1 cellular context compared by ENCODE assay signal in the genomic region with DNA sequence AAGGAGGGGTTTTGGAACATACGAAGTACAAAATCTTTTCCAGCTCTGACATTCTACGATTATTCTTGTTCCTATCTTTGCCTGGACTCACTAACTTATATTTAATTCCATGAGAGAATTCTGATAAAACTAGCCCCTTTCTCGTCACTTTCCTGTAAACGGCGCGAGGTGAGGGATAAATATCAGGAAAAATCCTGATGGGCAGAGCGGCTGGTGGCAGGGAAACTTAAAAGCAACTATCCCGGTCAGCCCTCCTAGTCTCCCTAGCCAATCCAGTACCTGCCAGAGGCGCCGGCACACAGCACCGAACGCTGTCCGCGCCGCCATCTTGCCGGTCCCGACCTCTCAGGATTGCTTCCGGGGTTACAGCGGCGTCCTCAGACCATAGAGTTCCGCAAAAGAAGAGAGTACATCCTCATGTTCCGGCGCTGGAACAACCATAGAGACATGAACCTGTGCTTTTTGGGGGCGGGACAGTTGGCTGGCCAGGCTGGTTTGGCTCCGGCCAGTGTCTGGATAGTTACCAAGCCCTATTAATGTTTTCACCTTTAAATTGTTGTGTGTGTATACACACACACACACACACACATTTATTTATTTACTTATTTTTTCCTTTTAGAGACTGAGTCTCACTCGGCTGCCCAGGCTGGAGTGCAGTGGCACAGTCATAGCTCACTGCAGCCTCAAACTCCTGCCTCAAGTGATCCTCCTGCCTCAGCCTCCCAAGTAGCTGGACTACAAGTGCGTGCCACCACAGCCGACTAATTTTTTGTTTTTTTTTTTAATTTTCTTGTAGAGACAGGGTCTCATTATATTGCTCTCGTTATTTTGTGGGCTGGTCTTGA.
TF ChIP-seq lines count a peak whose summit lies in the region.

A gene (minus strand): TSS at position 339 of the 845 bp plus-strand sequence. CDS start 12 bp downstream, at position 327.

TF ChIP-seq in HepG2, 621 proteins besides CTCF, POLR2A, EP300 and RAD21 (continued from another document and continues in another):
- TF ChIP-seq, protein P1, sequence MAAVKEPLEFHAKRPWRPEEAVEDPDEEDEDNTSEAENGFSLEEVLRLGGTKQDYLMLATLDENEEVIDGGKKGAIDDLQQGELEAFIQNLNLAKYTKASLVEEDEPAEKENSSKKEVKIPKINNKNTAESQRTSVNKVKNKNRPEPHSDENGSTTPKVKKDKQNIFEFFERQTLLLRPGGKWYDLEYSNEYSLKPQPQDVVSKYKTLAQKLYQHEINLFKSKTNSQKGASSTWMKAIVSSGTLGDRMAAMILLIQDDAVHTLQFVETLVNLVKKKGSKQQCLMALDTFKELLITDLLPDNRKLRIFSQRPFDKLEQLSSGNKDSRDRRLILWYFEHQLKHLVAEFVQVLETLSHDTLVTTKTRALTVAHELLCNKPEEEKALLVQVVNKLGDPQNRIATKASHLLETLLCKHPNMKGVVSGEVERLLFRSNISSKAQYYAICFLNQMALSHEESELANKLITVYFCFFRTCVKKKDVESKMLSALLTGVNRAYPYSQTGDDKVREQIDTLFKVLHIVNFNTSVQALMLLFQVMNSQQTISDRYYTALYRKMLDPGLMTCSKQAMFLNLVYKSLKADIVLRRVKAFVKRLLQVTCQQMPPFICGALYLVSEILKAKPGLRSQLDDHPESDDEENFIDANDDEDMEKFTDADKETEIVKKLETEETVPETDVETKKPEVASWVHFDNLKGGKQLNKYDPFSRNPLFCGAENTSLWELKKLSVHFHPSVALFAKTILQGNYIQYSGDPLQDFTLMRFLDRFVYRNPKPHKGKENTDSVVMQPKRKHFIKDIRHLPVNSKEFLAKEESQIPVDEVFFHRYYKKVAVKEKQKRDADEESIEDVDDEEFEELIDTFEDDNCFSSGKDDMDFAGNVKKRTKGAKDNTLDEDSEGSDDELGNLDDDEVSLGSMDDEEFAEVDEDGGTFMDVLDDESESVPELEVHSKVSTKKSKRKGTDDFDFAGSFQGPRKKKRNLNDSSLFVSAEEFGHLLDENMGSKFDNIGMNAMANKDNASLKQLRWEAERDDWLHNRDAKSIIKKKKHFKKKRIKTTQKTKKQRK (IDR thresholded peaks at IDR 0.05; ENCODE audit: low read length): no peak
- no peak for TF ChIP-seq ZNF550 (CRISPR knock-in tag; IDR thresholded peaks at IDR 0.05; ENCODE audit: borderline replicate concordance)
- TF ChIP-seq, protein P2, sequence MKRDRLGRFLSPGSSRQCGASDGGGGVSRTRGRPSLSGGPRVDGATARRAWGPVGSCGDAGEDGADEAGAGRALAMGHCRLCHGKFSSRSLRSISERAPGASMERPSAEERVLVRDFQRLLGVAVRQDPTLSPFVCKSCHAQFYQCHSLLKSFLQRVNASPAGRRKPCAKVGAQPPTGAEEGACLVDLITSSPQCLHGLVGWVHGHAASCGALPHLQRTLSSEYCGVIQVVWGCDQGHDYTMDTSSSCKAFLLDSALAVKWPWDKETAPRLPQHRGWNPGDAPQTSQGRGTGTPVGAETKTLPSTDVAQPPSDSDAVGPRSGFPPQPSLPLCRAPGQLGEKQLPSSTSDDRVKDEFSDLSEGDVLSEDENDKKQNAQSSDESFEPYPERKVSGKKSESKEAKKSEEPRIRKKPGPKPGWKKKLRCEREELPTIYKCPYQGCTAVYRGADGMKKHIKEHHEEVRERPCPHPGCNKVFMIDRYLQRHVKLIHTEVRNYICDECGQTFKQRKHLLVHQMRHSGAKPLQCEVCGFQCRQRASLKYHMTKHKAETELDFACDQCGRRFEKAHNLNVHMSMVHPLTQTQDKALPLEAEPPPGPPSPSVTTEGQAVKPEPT (CRISPR knock-in tag; IDR thresholded peaks at IDR 0.05; ENCODE audit: low read depth): no peak
- TF ChIP-seq GLI4 (CRISPR knock-in tag; IDR thresholded peaks at IDR 0.05; ENCODE audit: borderline replicate concordance): no peak
- TF ChIP-seq, protein P3, sequence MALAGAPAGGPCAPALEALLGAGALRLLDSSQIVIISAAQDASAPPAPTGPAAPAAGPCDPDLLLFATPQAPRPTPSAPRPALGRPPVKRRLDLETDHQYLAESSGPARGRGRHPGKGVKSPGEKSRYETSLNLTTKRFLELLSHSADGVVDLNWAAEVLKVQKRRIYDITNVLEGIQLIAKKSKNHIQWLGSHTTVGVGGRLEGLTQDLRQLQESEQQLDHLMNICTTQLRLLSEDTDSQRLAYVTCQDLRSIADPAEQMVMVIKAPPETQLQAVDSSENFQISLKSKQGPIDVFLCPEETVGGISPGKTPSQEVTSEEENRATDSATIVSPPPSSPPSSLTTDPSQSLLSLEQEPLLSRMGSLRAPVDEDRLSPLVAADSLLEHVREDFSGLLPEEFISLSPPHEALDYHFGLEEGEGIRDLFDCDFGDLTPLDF (CRISPR knock-in tag; IDR thresholded peaks at IDR 0.05): peak; percentile 71; the same call in 1 of the 2 replicates
- no peak for TF ChIP-seq ZNF549 (CRISPR knock-in tag; IDR thresholded peaks at IDR 0.05)
- TF ChIP-seq PAX8 (CRISPR knock-in tag; IDR thresholded peaks at IDR 0.05; ENCODE audit: borderline replicate concordance): no peak
- TF ChIP-seq CBX2 (IDR thresholded peaks at IDR 0.05; ENCODE audit: low read depth, low read length): no peak
- TF ChIP-seq CBX2 (CRISPR knock-in tag; IDR thresholded peaks at IDR 0.05; ENCODE audit: low read depth): no peak
- no peak for TF ChIP-seq NCOA5 (CRISPR knock-in tag; IDR thresholded peaks at IDR 0.05)
- TF ChIP-seq ZNF138 (CRISPR knock-in tag; IDR thresholded peaks at IDR 0.05; ENCODE audit: low read depth): 0 out of 2 replicates have a peak, but pooled peaks have one; percentile 31
- TF ChIP-seq HNRNPUL1 (IDR thresholded peaks at IDR 0.05; ENCODE audit: low read depth, low read length): no peak
- TF ChIP-seq ZMYM4 (CRISPR knock-in tag; IDR thresholded peaks at IDR 0.05): peak; percentile 85; the same call in 1 of the 2 replicates
- TF ChIP-seq ZBTB20 (CRISPR knock-in tag; IDR thresholded peaks at IDR 0.05; ENCODE audit: borderline replicate concordance, low read depth): peak; percentile 74; the same call in 1 of the 2 replicates
- 0 out of 2 replicates have a peak, but pooled peaks have one; percentile 31 for TF ChIP-seq TOPORS (CRISPR knock-in tag; IDR thresholded peaks at IDR 0.05)
- TF ChIP-seq REXO4 (CRISPR knock-in tag; IDR thresholded peaks at IDR 0.05; ENCODE audit: borderline replicate concordance): no peak
- TF ChIP-seq, protein P4, sequence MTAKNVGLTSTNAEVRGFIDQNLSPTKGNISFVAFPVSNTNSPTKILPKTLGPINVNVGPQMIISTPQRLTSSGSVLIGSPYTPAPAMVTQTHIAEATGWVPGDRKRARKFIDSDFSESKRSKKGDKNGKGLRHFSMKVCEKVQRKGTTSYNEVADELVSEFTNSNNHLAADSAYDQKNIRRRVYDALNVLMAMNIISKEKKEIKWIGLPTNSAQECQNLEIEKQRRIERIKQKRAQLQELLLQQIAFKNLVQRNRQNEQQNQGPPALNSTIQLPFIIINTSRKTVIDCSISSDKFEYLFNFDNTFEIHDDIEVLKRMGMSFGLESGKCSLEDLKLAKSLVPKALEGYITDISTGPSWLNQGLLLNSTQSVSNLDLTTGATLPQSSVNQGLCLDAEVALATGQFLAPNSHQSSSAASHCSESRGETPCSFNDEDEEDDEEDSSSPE (CRISPR knock-in tag; IDR thresholded peaks at IDR 0.05): peak; percentile 61; the same call in 1 of the 2 replicates
- TF ChIP-seq, protein P5, sequence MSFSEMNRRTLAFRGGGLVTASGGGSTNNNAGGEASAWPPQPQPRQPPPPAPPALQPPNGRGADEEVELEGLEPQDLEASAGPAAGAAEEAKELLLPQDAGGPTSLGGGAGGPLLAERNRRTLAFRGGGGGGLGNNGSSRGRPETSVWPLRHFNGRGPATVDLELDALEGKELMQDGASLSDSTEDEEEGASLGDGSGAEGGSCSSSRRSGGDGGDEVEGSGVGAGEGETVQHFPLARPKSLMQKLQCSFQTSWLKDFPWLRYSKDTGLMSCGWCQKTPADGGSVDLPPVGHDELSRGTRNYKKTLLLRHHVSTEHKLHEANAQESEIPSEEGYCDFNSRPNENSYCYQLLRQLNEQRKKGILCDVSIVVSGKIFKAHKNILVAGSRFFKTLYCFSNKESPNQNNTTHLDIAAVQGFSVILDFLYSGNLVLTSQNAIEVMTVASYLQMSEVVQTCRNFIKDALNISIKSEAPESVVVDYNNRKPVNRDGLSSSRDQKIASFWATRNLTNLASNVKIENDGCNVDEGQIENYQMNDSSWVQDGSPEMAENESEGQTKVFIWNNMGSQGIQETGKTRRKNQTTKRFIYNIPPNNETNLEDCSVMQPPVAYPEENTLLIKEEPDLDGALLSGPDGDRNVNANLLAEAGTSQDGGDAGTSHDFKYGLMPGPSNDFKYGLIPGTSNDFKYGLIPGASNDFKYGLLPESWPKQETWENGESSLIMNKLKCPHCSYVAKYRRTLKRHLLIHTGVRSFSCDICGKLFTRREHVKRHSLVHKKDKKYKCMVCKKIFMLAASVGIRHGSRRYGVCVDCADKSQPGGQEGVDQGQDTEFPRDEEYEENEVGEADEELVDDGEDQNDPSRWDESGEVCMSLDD (CRISPR knock-in tag; IDR thresholded peaks at IDR 0.05; ENCODE audit: borderline replicate concordance): 0 out of 2 replicates have a peak, but pooled peaks have one; percentile 42
- no peak for TF ChIP-seq ZNF772 (CRISPR knock-in tag; IDR thresholded peaks at IDR 0.05)
- TF ChIP-seq TRIM24 (CRISPR knock-in tag; IDR thresholded peaks at IDR 0.05): no peak
- TF ChIP-seq NFIB (CRISPR knock-in tag; IDR thresholded peaks at IDR 0.05; ENCODE audit: borderline replicate concordance): no peak
- no peak for TF ChIP-seq ZNF10 (CRISPR knock-in tag; IDR thresholded peaks at IDR 0.05; ENCODE audit: borderline replicate concordance, low read depth)
- TF ChIP-seq SNRNP70 (IDR thresholded peaks at IDR 0.05; ENCODE audit: low read depth, low read length): no peak
- TF ChIP-seq, protein P6, sequence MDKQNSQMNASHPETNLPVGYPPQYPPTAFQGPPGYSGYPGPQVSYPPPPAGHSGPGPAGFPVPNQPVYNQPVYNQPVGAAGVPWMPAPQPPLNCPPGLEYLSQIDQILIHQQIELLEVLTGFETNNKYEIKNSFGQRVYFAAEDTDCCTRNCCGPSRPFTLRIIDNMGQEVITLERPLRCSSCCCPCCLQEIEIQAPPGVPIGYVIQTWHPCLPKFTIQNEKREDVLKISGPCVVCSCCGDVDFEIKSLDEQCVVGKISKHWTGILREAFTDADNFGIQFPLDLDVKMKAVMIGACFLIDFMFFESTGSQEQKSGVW (CRISPR knock-in tag; IDR thresholded peaks at IDR 0.05; ENCODE audit: borderline replicate concordance): no peak
- TF ChIP-seq, protein P7, sequence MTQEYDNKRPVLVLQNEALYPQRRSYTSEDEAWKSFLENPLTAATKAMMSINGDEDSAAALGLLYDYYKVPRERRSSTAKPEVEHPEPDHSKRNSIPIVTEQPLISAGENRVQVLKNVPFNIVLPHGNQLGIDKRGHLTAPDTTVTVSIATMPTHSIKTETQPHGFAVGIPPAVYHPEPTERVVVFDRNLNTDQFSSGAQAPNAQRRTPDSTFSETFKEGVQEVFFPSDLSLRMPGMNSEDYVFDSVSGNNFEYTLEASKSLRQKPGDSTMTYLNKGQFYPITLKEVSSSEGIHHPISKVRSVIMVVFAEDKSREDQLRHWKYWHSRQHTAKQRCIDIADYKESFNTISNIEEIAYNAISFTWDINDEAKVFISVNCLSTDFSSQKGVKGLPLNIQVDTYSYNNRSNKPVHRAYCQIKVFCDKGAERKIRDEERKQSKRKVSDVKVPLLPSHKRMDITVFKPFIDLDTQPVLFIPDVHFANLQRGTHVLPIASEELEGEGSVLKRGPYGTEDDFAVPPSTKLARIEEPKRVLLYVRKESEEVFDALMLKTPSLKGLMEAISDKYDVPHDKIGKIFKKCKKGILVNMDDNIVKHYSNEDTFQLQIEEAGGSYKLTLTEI (CRISPR knock-in tag; conservative IDR thresholded peaks at IDR 0.05): no peak
- TF ChIP-seq, protein P8, sequence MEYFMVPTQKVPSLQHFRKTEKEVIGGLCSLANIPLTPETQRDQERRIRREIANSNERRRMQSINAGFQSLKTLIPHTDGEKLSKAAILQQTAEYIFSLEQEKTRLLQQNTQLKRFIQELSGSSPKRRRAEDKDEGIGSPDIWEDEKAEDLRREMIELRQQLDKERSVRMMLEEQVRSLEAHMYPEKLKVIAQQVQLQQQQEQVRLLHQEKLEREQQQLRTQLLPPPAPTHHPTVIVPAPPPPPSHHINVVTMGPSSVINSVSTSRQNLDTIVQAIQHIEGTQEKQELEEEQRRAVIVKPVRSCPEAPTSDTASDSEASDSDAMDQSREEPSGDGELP (IDR thresholded peaks at IDR 0.05; ENCODE audit: borderline replicate concordance, low read depth): peak; percentile 62; the same call in 1 of the 2 replicates
- no peak for TF ChIP-seq ZNF883 (CRISPR knock-in tag; IDR thresholded peaks at IDR 0.05; ENCODE audit: not compliant biosample characterization)
- TF ChIP-seq, protein P9, sequence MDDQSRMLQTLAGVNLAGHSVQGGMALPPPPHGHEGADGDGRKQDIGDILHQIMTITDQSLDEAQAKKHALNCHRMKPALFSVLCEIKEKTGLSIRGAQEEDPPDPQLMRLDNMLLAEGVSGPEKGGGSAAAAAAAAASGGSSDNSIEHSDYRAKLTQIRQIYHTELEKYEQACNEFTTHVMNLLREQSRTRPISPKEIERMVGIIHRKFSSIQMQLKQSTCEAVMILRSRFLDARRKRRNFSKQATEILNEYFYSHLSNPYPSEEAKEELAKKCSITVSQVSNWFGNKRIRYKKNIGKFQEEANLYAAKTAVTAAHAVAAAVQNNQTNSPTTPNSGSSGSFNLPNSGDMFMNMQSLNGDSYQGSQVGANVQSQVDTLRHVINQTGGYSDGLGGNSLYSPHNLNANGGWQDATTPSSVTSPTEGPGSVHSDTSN (CRISPR knock-in tag; IDR thresholded peaks at IDR 0.05; ENCODE audit: borderline replicate concordance): no peak
- TF ChIP-seq AKAP8 (CRISPR knock-in tag; IDR thresholded peaks at IDR 0.05): no peak; the same call in 1 of the 2 replicates
- TF ChIP-seq, protein P10, sequence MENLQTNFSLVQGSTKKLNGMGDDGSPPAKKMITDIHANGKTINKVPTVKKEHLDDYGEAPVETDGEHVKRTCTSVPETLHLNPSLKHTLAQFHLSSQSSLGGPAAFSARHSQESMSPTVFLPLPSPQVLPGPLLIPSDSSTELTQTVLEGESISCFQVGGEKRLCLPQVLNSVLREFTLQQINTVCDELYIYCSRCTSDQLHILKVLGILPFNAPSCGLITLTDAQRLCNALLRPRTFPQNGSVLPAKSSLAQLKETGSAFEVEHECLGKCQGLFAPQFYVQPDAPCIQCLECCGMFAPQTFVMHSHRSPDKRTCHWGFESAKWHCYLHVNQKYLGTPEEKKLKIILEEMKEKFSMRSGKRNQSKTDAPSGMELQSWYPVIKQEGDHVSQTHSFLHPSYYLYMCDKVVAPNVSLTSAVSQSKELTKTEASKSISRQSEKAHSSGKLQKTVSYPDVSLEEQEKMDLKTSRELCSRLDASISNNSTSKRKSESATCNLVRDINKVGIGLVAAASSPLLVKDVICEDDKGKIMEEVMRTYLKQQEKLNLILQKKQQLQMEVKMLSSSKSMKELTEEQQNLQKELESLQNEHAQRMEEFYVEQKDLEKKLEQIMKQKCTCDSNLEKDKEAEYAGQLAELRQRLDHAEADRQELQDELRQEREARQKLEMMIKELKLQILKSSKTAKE (CRISPR knock-in tag; IDR thresholded peaks at IDR 0.05; ENCODE audit: borderline replicate concordance): no peak
- no peak for TF ChIP-seq ZNF496 (CRISPR knock-in tag; IDR thresholded peaks at IDR 0.05; ENCODE audit: insufficient replicate concordance)
- TF ChIP-seq ZNF263 (CRISPR knock-in tag; IDR thresholded peaks at IDR 0.05): no peak; the same call in 1 of the 2 replicates
- TF ChIP-seq MAFG (CRISPR knock-in tag; IDR thresholded peaks at IDR 0.05): no peak
- no peak for TF ChIP-seq ATAD3A (CRISPR knock-in tag; IDR thresholded peaks at IDR 0.05)
